In genomic region chr2:59044733-59045132, GRCh38 we compare ENCODE assay signal across 6 cellular contexts.
"Had no signal": no experiment of that assay in that cellular context is flagged by ENCODE, and none has a peak within 500 bp of the region (broad histone marks: within the 10 kb centered on the region; RNA-seq: fewer than 3 reads in every experiment).

No MANE protein-coding gene starts in this region.

- H3K4me3 ChIP-seq: HAP-1, K562 had no signal

- ATAC-seq: HCT116, K562 had no signal

- DNase-seq: GOT3, H7, IMR-90 had no signal

- H3K36me3 ChIP-seq: HAP-1 had no signal

- H3K9me3 ChIP-seq: HAP-1 had no signal

- H3K4me1 ChIP-seq: HAP-1 had no signal
